Comparison of ENCODE assay signal across 32 cellular contexts in the genomic region with DNA sequence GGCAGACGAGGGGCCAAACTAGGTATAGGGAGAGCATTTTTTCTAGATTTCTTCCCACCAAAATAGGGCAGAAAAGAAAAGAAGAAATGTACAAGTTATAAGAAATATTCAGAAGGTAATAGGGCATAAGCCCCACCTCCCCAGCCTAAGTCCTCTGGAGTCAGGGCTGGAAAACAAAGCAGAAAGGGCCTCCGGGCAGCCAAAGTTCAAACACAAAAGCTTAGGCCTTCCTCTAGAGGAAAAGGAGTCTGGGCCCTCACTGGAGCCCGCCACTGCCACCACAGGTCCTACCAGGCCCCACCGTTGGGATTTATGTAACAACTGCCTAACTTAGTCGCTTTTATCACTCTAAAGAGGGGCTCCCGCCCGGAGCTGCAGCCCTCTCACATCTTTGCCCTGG. TPM values are rescaled to one million over a fixed set of nuclear protein-coding genes. Genes with fewer than 3 reads are reported as not detected.
A peak's percentile ranks its signal among the peaks of the same experiment; 100 is the strongest.
DNase-seq lines count a peak whose midpoint lies in the region; ATAC-seq and TF ChIP-seq lines count a peak whose summit lies in the region.
"Had no signal": no experiment of that assay in that cellular context is flagged by ENCODE, and none has a peak within 500 bp of the region (broad histone marks: within the 10 kb centered on the region; RNA-seq: fewer than 3 reads in every experiment).

No MANE protein-coding gene starts in this region.

- H3K27ac ChIP-seq in GM23338 (ENCODE audit: low read depth) (0 out of 2 replicates have a peak overlapping the region, but pooled peaks have one; percentile 55), WERI-Rb-1 (peak overlapping the region; percentile 13; the same call in 1 of the 2 replicates), stomach (peak overlapping the region; percentile 32 to 75 (median 67)), left lung (no peak overlapping the region)
- H3K27ac ChIP-seq: BLaER1, esophagus squamous epithelium, foreskin keratinocyte, heart left ventricle, ovary, testis, uterus had no signal

- DNase-seq in GM23338 (ENCODE audit: low spot score), result no peak
- DNase-seq in WERI-Rb-1, result no peak
- no peak for DNase-seq in stomach
- DNase-seq in left lung, result no peak
- DNase-seq in globus pallidus (ENCODE audit: low spot score), result no peak
- DNase-seq in inferior parietal cortex (ENCODE audit: extremely low spot score), result no peak
- DNase-seq: activated CD4-positive, alpha-beta memory T cell treated with anti-CD3 and anti-CD28 coated beads for 36 hours; activated CD4-positive, alpha-beta T cell treated with anti-CD3 and anti-CD28 coated beads for 1 hour; activated CD8-positive, alpha-beta memory T cell treated with anti-CD3 and anti-CD28 coated beads, Interleukin-2, amount 50 U/mL, for 48 hours; activated naive CD4-positive, alpha-beta T cell treated with Interleukin-2 at 50 U/mL for 16 hours; DMS79; esophagus squamous epithelium; foreskin keratinocyte; GF-D8; GOT3; heart left ventricle; NCI-H1048; NCI-H1694; ovary; PC-3; retina; SHP77 treated with DMSO at 0.1 percent for 48 hours; stimulated activated CD4-positive, alpha-beta T cell treated with anti-CD3 and anti-CD28 coated beads, Interleukin-1b, Interleukin-23, amount 100 ng/mL, for 48 hours; stimulated activated naive CD4-positive, alpha-beta T cell treated with Interleukin-2 at 50 U/mL for 16 hours; testis; uterus had no signal

- no peaks in the 10 kb centered on the region for H3K9me2 ChIP-seq in GM23338 (ENCODE audit: insufficient read depth)

- H3K36me3 Mint-ChIP-seq in GM23338 (ENCODE audit: low read depth), result peaks cover 13% of the 10 kb centered on the region; the same call in 2 of the 3 replicates
- H3K36me3 Mint-ChIP-seq: natural killer cell treated with Interleukin-12 subunit alpha and Interleukin-12 subunit beta and Interleukin-15 and Interleukin-18, amount 100 ng/mL, for 72 hours had no signal

- no peaks in the 10 kb centered on the region for H3K9me3 Mint-ChIP-seq in GM23338
- H3K9me3 Mint-ChIP-seq: activated CD4-positive, alpha-beta memory T cell treated with anti-CD3 and anti-CD28 coated beads for 36 hours; activated T-helper 1 cell treated with anti-CD3 and anti-CD28 coated beads, Interleukin-12 subunit alpha, Interleukin-12 subunit beta, Interleukin-2, Interleukin-4 antibody, amounts not matched to agents 30 ng/mL and 10 ng/mL and 1 ng/mL, durations not matched to agents 14 hours and 24 hours and 36 hours; central memory CD8-positive, alpha-beta T cell; natural killer cell treated with Interleukin-12 subunit alpha and Interleukin-12 subunit beta and Interleukin-15 and Interleukin-18, amount 100 ng/mL, for 72 hours had no signal

- H3K9ac ChIP-seq in mucosa of stomach (ENCODE audit: low read length), result peak overlapping the region; percentile 9
- H3K9ac ChIP-seq: BLaER1 had no signal

- no peak overlapping the region for H3K4me3 ChIP-seq in GM23338
- H3K4me3 ChIP-seq in WERI-Rb-1 (ENCODE audit: low read depth, low read length), result no peak overlapping the region
- H3K4me3 ChIP-seq in mucosa of stomach (ENCODE audit: low read length), result no peak overlapping the region
- no peak overlapping the region for H3K4me3 ChIP-seq in stomach
- no peak overlapping the region for H3K4me3 ChIP-seq in left lung
- H3K4me3 ChIP-seq: BLaER1, esophagus squamous epithelium, heart left ventricle, lung, ovary, testis, uterus had no signal

- H3F3A ChIP-seq in GM23338 (replicated peaks; ENCODE audit: low read depth), result no peaks in the 10 kb centered on the region

- H2AFZ ChIP-seq in GM23338, result no peak overlapping the region

- WGBS in stomach, 5 donors, result 69 to 81% (median 70%) methylated on average over 7 of the region's 7 CpGs

- no peaks in the 10 kb centered on the region for H3K79me2 ChIP-seq in GM23338 (replicated peaks; ENCODE audit: insufficient read depth)

- no peaks in the 10 kb centered on the region for H3K36me3 ChIP-seq in GM23338 (ENCODE audit: insufficient read depth)
- H3K36me3 ChIP-seq in WERI-Rb-1, result peaks cover 21% of the 10 kb centered on the region
- no peaks in the 10 kb centered on the region for H3K36me3 ChIP-seq in mucosa of stomach (ENCODE audit: control insufficient read depth, insufficient read depth, low read length)
- peaks cover 11 to 46% (median 42%) of the 10 kb centered on the region in 4 donors for H3K36me3 ChIP-seq in stomach
- H3K36me3 ChIP-seq in left lung, result peaks cover 0 to 98% of the 10 kb centered on the region in 2 donors
- H3K36me3 ChIP-seq: ovary, uterus had no signal

- H3K9me3 ChIP-seq in WERI-Rb-1 (ENCODE audit: severe bottlenecking) (no peaks in the 10 kb centered on the region), mucosa of stomach (ENCODE audit: control insufficient read depth, low read length) (no peaks in the 10 kb centered on the region), stomach (no peaks in the 10 kb centered on the region), left lung (no peaks in the 10 kb centered on the region)
- H3K9me3 ChIP-seq: BLaER1, esophagus squamous epithelium, heart left ventricle, ovary, testis, uterus had no signal

- TF ChIP-seq CTCF in GM23338 (conservative IDR thresholded peaks at IDR 0.05; ENCODE audit: low read depth in 2 of 2) (no peak), WERI-Rb-1 (IDR thresholded peaks at IDR 0.05; ENCODE audit: low read depth, low read length) (no peak), stomach (IDR thresholded peaks at IDR 0.05) (no peak), left lung (IDR thresholded peaks at IDR 0.05) (no peak)

- H3K4me1 Mint-ChIP-seq in GM23338, result peaks cover 4% of the 10 kb centered on the region; the same call in 2 of the 3 replicates

- intact Hi-C loops in stomach (cut with DNase I; ENCODE audit: low total_unique reads) (no loop called here), left lung (cut with DNase I) (no loop called here)

- no peak overlapping the region for H3K4me2 ChIP-seq in GM23338
- H3K4me2 ChIP-seq: BLaER1 had no signal

- ATAC-seq in GM23338, result no peak
- ATAC-seq in left lung, result no peak
- ATAC-seq: foreskin keratinocyte; heart left ventricle; natural killer cell treated with Interleukin-12 subunit alpha and Interleukin-12 subunit beta and Interleukin-15 and Interleukin-18, amount 100 ng/mL, for 72 hours; PC-3 had no signal

- H3K27me3 Mint-ChIP-seq in GM23338 (ENCODE audit: insufficient read depth, low read depth, poor library complexity), result peaks cover 2% of the 10 kb centered on the region
- H3K27me3 Mint-ChIP-seq: activated CD4-positive, alpha-beta memory T cell treated with anti-CD3 and anti-CD28 coated beads for 36 hours; central memory CD8-positive, alpha-beta T cell; natural killer cell treated with Interleukin-12 subunit alpha and Interleukin-12 subunit beta and Interleukin-15 and Interleukin-18, amount 100 ng/mL, for 72 hours had no signal

- no peak for TF ChIP-seq EP300 in stomach (IDR thresholded peaks at IDR 0.05)

- H3K27me3 ChIP-seq in GM23338 (ENCODE audit: insufficient read depth) (no peaks in the 10 kb centered on the region), WERI-Rb-1 (ENCODE audit: insufficient read depth, low read depth, severe bottlenecking) (no peaks in the 10 kb centered on the region), mucosa of stomach (ENCODE audit: control insufficient read depth, insufficient read depth, low read length) (no peaks in the 10 kb centered on the region), stomach (no peaks in the 10 kb centered on the region), left lung (no peaks in the 10 kb centered on the region)
- H3K27me3 ChIP-seq: BLaER1, esophagus squamous epithelium, foreskin keratinocyte, heart left ventricle, ovary, testis, uterus had no signal

- no peaks in the 10 kb centered on the region for H3K4me1 ChIP-seq in GM23338 (ENCODE audit: insufficient read depth)
- H3K4me1 ChIP-seq in mucosa of stomach (ENCODE audit: control insufficient read depth, insufficient read depth, low read length), result peaks cover 57% of the 10 kb centered on the region
- peaks cover 20 to 77% (median 46%) of the 10 kb centered on the region in 4 donors for H3K4me1 ChIP-seq in stomach
- peaks cover 5 to 49% of the 10 kb centered on the region in 2 donors for H3K4me1 ChIP-seq in left lung
- H3K4me1 ChIP-seq: testis, uterus had no signal

- no peak overlapping the region for H3K4me3 Mint-ChIP-seq in GM23338
- H3K4me3 Mint-ChIP-seq: activated CD4-positive, alpha-beta memory T cell treated with anti-CD3 and anti-CD28 coated beads for 36 hours; activated T-helper 1 cell treated with anti-CD3 and anti-CD28 coated beads, Interleukin-12 subunit alpha, Interleukin-12 subunit beta, Interleukin-2, Interleukin-4 antibody, amounts not matched to agents 30 ng/mL and 10 ng/mL and 1 ng/mL, durations not matched to agents 14 hours and 24 hours and 36 hours; central memory CD8-positive, alpha-beta T cell; natural killer cell treated with Interleukin-12 subunit alpha and Interleukin-12 subunit beta and Interleukin-15 and Interleukin-18, amount 100 ng/mL, for 72 hours had no signal

- no peak overlapping the region for H3K27ac Mint-ChIP-seq in GM23338
- H3K27ac Mint-ChIP-seq: activated CD4-positive, alpha-beta memory T cell treated with anti-CD3 and anti-CD28 coated beads for 36 hours; activated T-helper 1 cell treated with anti-CD3 and anti-CD28 coated beads, Interleukin-12 subunit alpha, Interleukin-12 subunit beta, Interleukin-2, Interleukin-4 antibody, amounts not matched to agents 30 ng/mL and 10 ng/mL and 1 ng/mL, durations not matched to agents 14 hours and 24 hours and 36 hours; natural killer cell treated with Interleukin-12 subunit alpha and Interleukin-12 subunit beta and Interleukin-15 and Interleukin-18, amount 100 ng/mL, for 72 hours had no signal

- TF ChIP-seq POLR2A in stomach (IDR thresholded peaks at IDR 0.05), result no peak

- no peaks in the 10 kb centered on the region; the same call in 1 of the 2 replicates for H4K20me1 ChIP-seq in GM23338 (replicated peaks; ENCODE audit: insufficient read depth)
- H4K20me1 ChIP-seq: BLaER1 had no signal

TF ChIP-seq in GM23338, 12 proteins besides CTCF, POLR2A, EP300 and RAD21:
- TF ChIP-seq CREB1 (CRISPR knock-in tag; IDR thresholded peaks at IDR 0.05; ENCODE audit: low read depth) (no peak), ZNF331 (CRISPR knock-in tag; IDR thresholded peaks at IDR 0.05; ENCODE audit: low read depth) (no peak)

RNA-seq across cellular contexts. Expression of a gene that starts 27.6 kb away (rescaled TPM):
- total RNA-seq in GM23338 (2014; rRNA removed; shearing (Covaris generic)), result 6.8 and 7.7 TPM in 2 replicates
- 3.0 and 3.7 TPM in 2 replicates for polyA plus RNA-seq in GM23338 (2016; fragmentation: Nextera tagmentation; extraction: Ambion mirVana)
- total RNA-seq in stomach, result 10 to 100 TPM in 3 of 5 donors, 1 to 10 TPM in 2; 2.9 to 36.4 (median 24.0) TPM
- 10 to 100 TPM in 1 of 3 donors, 1 to 10 TPM in 2; 6.4 to 28.5 (median 7.8) TPM for polyA plus RNA-seq in stomach
- total RNA-seq in left lung, result 100 to 1,000 TPM in 1 of 2 donors, 10 to 100 TPM in 1; 87.4 to 107 TPM

RNA-seq across cellular contexts. Expression of a gene that starts 35.4 kb away (rescaled TPM):
- total RNA-seq in GM23338 (2014; rRNA removed; shearing (Covaris generic)), result 26.9 and 27.6 TPM in 2 replicates
- 12.9 TPM in 2 replicates for polyA plus RNA-seq in GM23338 (2016; fragmentation: Nextera tagmentation; extraction: Ambion mirVana)
- total RNA-seq in stomach, result 10 to 100 TPM in 4 of 5 donors, 1 to 10 TPM in 1; 4.5 to 26.7 (median 11.3) TPM
- polyA plus RNA-seq in stomach, result 10 to 100 TPM in 1 of 3 donors, 1 to 10 TPM in 2; 2.8 to 10.8 (median 7.3) TPM
- total RNA-seq in left lung, result 10 to 100 TPM; 14.9 to 20.4 TPM

Comparison
In these comparisons a context has a peak if more than half of its experiments do, and no peak if none do; other contexts are left out.
1. H3K27ac ChIP-seq: peak in GM23338 (single experiment), WERI-Rb-1 (single experiment) and stomach (5 of 5); none in left lung (0 of 2).